8 cellular contexts compared by ENCODE assay signal in the genomic region with DNA sequence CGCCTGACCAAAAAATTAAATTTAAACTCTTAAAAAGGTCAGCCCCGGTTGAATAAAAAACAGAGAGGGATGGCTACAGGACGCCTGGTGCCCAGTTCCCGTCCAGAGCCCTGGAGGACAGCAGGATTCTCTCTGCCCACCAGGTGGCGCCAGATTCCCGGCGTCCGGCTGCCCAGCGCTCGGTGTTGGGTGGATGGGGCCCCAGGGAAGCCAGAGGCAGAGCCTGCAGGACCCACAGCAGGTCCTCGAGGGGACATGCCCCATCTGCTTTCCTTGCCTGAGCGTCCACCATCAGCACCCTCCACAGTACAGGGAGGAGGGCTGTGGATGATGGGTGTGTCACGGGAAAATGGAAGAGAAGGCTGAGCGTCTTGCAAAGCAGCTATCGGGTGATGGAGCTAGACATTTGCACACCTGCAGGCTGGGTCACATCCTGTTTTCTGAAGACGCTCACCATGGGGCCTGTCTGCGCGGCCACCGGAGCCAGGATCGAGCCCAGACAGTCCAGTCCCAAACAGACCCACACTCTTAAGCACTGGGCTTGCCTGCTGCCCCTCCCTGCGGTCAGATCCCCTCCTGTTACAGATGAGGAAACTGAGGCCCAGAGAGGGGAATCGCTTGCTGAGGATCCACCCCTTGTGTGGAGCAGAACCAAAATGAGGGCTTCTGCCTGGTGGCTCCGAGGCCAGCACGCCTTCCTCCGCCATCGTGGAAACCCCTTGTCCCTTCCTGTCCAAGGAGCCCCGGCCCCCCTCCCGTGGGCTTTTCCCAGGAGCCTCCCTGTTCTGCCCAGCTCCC. TPM values are rescaled to one million over a fixed set of nuclear protein-coding genes. Genes with fewer than 3 reads are reported as not detected.
DNase-seq lines count a peak whose midpoint lies in the region; ATAC-seq, FAIRE-seq and TF ChIP-seq lines count a peak whose summit lies in the region.

No MANE protein-coding gene starts in this region.

- H3K27ac ChIP-seq in pancreas (no peak overlapping the region), thymus (ENCODE audit: low read depth) (peak overlapping the region; percentile 77)

- TF ChIP-seq CTCF in pancreas (IDR thresholded peaks at IDR 0.05) = peak; percentile 92 to 97 (median 94)

- H3K4me1 ChIP-seq in pancreas (peaks cover 8 to 15% (median 14%) of the 10 kb centered on the region in 3 donors), thymus (ENCODE audit: control insufficient read depth, insufficient read depth, low read length) (peaks cover 21% of the 10 kb centered on the region)

- intact Hi-C loops in pancreas (cut with DNase I) = loop anchor here (2.0 to 10.0 kb wide), 4 partner anchors 64 to 354 kb away; partner anchors contain the start of gene ATF4 (in 1 of the 3)

- no peaks in the 10 kb centered on the region for H3K9me3 ChIP-seq in pancreas
- no peaks in the 10 kb centered on the region for H3K9me3 ChIP-seq in thymus (ENCODE audit: control insufficient read depth)

- FAIRE-seq in pancreas (lab: Jason Lieb, UNC) = no peak

- ATAC-seq in GM18505 (IDR thresholded peaks at IDR 0.05; ENCODE audit: unreplicated experiment) (peak; percentile 58), pancreas (peak; percentile 86 to 93 (median 92))

- peak overlapping the region; percentile 43 for H3K4me3 ChIP-seq in Jurkat, Clone E6-1 (ENCODE audit: low read length)
- H3K4me3 ChIP-seq in pancreas (no peak overlapping the region), thymus (ENCODE audit: low read length) (peak overlapping the region; percentile 41)

- no peak for TF ChIP-seq POLR2A in GM18505 (IDR thresholded peaks at IDR 0.05; ENCODE audit: borderline replicate concordance, extremely low read depth, insufficient read depth, insufficient read length)

- no peaks in the 10 kb centered on the region for H3K36me3 ChIP-seq in pancreas
- H3K36me3 ChIP-seq in thymus (ENCODE audit: control insufficient read depth, insufficient read depth) = no peaks in the 10 kb centered on the region

- DNase-seq in A172 (ENCODE audit: low spot score) (peak; percentile 49), SHP77 treated with DMSO at 0.1 percent for 48 hours (lab: John Stamatoyannopoulos, UW) (peak; percentile 52), foreskin melanocyte (peak; percentile 44), pancreas (peak; percentile 71 to 98 (median 88))
- peak; percentile 44 for DNase-seq in Jurkat, Clone E6-1 (ENCODE audit: low read depth, low spot score)
- peak; percentile 95 for DNase-seq in activated effector memory CD4-positive, alpha-beta T cell treated with anti-CD3 and anti-CD28 coated beads, Interleukin-2, amount 50 U/mL, for 16 hours

- WGBS in pancreas, 2 donors = 24 to 26% methylated on average over 27 to 28 of the region's 28 CpGs
- 19% methylated on average over 28 of the region's 28 CpGs for WGBS in thymus

- no peaks in the 10 kb centered on the region for H3K27me3 ChIP-seq in pancreas
- no peaks in the 10 kb centered on the region for H3K27me3 ChIP-seq in thymus (ENCODE audit: control insufficient read depth, insufficient read depth)

RNA-seq across cellular contexts. Expression of gene CBX7, which starts 18.5 kb away (rescaled TPM):
- total RNA-seq in A172 (2014; rRNA removed; shearing (Covaris generic)) = 0.74 and 3.3 TPM in 2 replicates
- polyA plus RNA-seq in Jurkat, Clone E6-1 (2012; ENCODE audit: insufficient read depth, insufficient read length) = 5.1 TPM
- total RNA-seq in pancreas = 10 to 100 TPM; 17.2 to 28.8 (median 22.3) TPM
- polyA plus RNA-seq in pancreas = 10 to 100 TPM; 28.7 to 44.0 TPM
- 34.5 TPM for polyA plus RNA-seq in thymus

Comparison
In these comparisons a context has a peak if more than half of its experiments do, and no peak if none do; other contexts are left out.
1. DNase-seq: peak in every context shown above with its lines; median percentile 95 in activated effector memory CD4-positive, alpha-beta T cell treated with anti-CD3 and anti-CD28 coated beads, Interleukin-2, amount 50 U/mL, for 16 hours; 88 in pancreas; 52 in SHP77 treated with DMSO at 0.1 percent for 48 hours; 49 in A172; 44 in Jurkat, Clone E6-1; 44 in foreskin melanocyte.
2. H3K4me3 ChIP-seq: peak in Jurkat, Clone E6-1 (single experiment) and thymus (single experiment); none in pancreas (0 of 4).